In genomic region chr19:42081584-42082258, GRCh38 we compare ENCODE assay signal across 8 cellular contexts. TPM values are rescaled to one million over a fixed set of nuclear protein-coding genes. Genes with fewer than 3 reads are reported as not detected.
DNase-seq lines count a peak whose midpoint lies in the region; ATAC-seq, FAIRE-seq and TF ChIP-seq lines count a peak whose summit lies in the region.

No MANE protein-coding gene starts in this region.

- peak; percentile 65 for FAIRE-seq in GM19239 (lab: Jason Lieb, UNC)

- no peak for TF ChIP-seq POLR2A in gastrocnemius medialis (IDR thresholded peaks at IDR 0.05)

- in situ Hi-C loops in gastrocnemius medialis (cut with MboI; ENCODE audit: low sequenced_read_pairs in 4 of 4) = no loop called here

- no peaks in the 10 kb centered on the region for H3K9me3 Mint-ChIP-seq in CD14-positive monocyte

- H3K36me3 Mint-ChIP-seq in CD14-positive monocyte = peaks cover 32 to 46% of the 10 kb centered on the region in 2 donors

- H3K4me3 ChIP-seq in SK-N-MC (no peak overlapping the region), retinal pigment epithelial cell (ENCODE audit: low read length) (no peak overlapping the region), gastrocnemius medialis (no peak overlapping the region)

- peaks cover 7 to 8% of the 10 kb centered on the region in 2 donors for H3K4me1 ChIP-seq in gastrocnemius medialis

- peak overlapping the region; percentile 57 for H3K27ac ChIP-seq in SK-N-MC
- no peak overlapping the region for H3K27ac ChIP-seq in gastrocnemius medialis

- H3K27me3 Mint-ChIP-seq in CD14-positive monocyte (ENCODE audit: low read depth in 3 of 3) = peaks cover 0 to 5% (median 0%) of the 10 kb centered on the region in 3 donors

- TF ChIP-seq CTCF in CD14-positive monocyte (IDR thresholded peaks at IDR 0.05) = peak; percentile 25
- peak; percentile 70 for TF ChIP-seq CTCF in retinal pigment epithelial cell (conservative IDR thresholded peaks at IDR 0.05; ENCODE audit: low read depth, low read length)
- no peak for TF ChIP-seq CTCF in omental fat pad (IDR thresholded peaks at IDR 0.05)
- peak in 1 of 5 experiments; percentile 17 for TF ChIP-seq CTCF in gastrocnemius medialis (IDR thresholded peaks at IDR 0.05 in 4 of 5, conservative IDR thresholded peaks at IDR 0.05 in 1 of 5)

- H3K9ac ChIP-seq in SK-N-MC (ENCODE audit: insufficient read length) = no peak overlapping the region

- peak overlapping the region in 4 of 7 donors; percentile 26 to 73 (median 63) for H3K27ac Mint-ChIP-seq in CD14-positive monocyte

- peaks cover 20% of the 10 kb centered on the region for H3K4me1 Mint-ChIP-seq in CD14-positive monocyte

- peak; percentile 40 for ATAC-seq in esophagus mucosa
- ATAC-seq in omental fat pad (ENCODE audit: low FRiP score) = no peak
- ATAC-seq in gastrocnemius medialis = no peak

- no peak for DNase-seq in CD14-positive monocyte (ENCODE audit: low spot score)
- peak; percentile 42 for DNase-seq in GM19239 (ENCODE audit: insufficient read length, low spot score)
- DNase-seq in SK-N-MC (ENCODE audit: low read depth, low spot score) = no peak
- DNase-seq in retinal pigment epithelial cell (ENCODE audit: low read depth) = no peak
- DNase-seq in mesenteric fat pad (ENCODE audit: low spot score) = no peak
- no peak for DNase-seq in omental fat pad (ENCODE audit: low spot score)
- no peak for DNase-seq in gastrocnemius medialis

- no peak overlapping the region for H3K4me3 Mint-ChIP-seq in CD14-positive monocyte

- no peaks in the 10 kb centered on the region for H3K27me3 ChIP-seq in gastrocnemius medialis

- H3K9me3 ChIP-seq in SK-N-MC (ENCODE audit: low read depth, low read length) (no peaks in the 10 kb centered on the region), gastrocnemius medialis (no peaks in the 10 kb centered on the region)

- H3K36me3 ChIP-seq in SK-N-MC (ENCODE audit: insufficient read depth, low read length) = peaks cover 41% of the 10 kb centered on the region
- peaks cover 0 to 39% of the 10 kb centered on the region in 2 donors for H3K36me3 ChIP-seq in gastrocnemius medialis

- intact Hi-C loops in CD14-positive monocyte (cut with micrococcal nuclease) (no loop called here), gastrocnemius medialis (cut with DNase I; ENCODE audit: low total_unique reads) (no loop called here)

RNA-seq across cellular contexts. Expression of gene ZNF574, which starts 5.8 kb away (rescaled TPM):
- 1 to 10 TPM; 3.3 to 4.9 TPM for polyA plus RNA-seq in CD14-positive monocyte
- total RNA-seq in esophagus mucosa = 9.7 TPM
- 8.9 TPM for total RNA-seq in mesenteric fat pad
- total RNA-seq in omental fat pad = 10 to 100 TPM; 11.6 to 22.9 (median 12.8) TPM
- 10 to 100 TPM; 10.8 to 15.1 (median 13.8) TPM for total RNA-seq in gastrocnemius medialis

RNA-seq across cellular contexts. Expression of gene GRIK5, which starts 11.7 kb away (rescaled TPM):
- polyA plus RNA-seq in CD14-positive monocyte = under 1 TPM in 1 of 2 donors, not detected in 1; 0.12 TPM
- total RNA-seq in esophagus mucosa (0.32 TPM), mesenteric fat pad (0.80 TPM), omental fat pad (1 to 10 TPM in 3 of 4 donors, under 1 TPM in 1; 0.32 to 2.1 (median 1.6) TPM), gastrocnemius medialis (1 to 10 TPM in 1 of 4 donors, under 1 TPM in 2, not detected in 1; 0.20 to 1.0 (median 0.62) TPM)

RNA-seq across cellular contexts. Expression of gene POU2F2, which starts 50.5 kb away (rescaled TPM):
- polyA plus RNA-seq in CD14-positive monocyte = 10 to 100 TPM; 20.0 to 28.2 TPM
- 1.00 TPM for total RNA-seq in esophagus mucosa
- 2.7 TPM for total RNA-seq in mesenteric fat pad
- 1 to 10 TPM in 3 of 4 donors, under 1 TPM in 1; 0.56 to 3.2 (median 1.5) TPM for total RNA-seq in omental fat pad
- 1 to 10 TPM in 2 of 4 donors, under 1 TPM in 1, not detected in 1; 0.26 to 1.7 (median 1.6) TPM for total RNA-seq in gastrocnemius medialis

Comparison
In these comparisons a context has a peak if more than half of its experiments do, and no peak if none do; other contexts are left out.
1. CTCF ChIP-seq: peak in CD14-positive monocyte (single experiment) and retinal pigment epithelial cell (single experiment); none in omental fat pad (0 of 3).